19 cellular contexts compared by ENCODE assay signal in the genomic region with DNA sequence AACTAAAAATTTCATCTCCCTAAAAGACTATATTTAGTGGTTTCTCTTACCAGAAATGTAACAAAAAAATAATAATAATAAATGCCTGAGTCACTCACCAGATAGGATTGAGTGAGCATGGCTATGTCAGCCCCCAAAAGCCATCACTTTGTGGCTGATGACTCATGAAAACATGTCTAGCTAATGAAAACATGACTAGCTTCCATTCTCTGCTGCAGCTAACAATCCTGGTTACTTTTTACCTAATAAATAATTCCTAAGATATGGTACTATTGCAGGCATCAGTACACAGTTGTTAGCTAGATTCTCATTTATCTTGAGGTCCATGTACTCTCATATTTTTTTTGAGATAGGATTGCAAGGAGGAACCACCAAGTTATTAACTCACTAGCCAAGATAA.
DNase-seq lines count a peak whose midpoint lies in the region; ATAC-seq and TF ChIP-seq lines count a peak whose summit lies in the region.
"Had no signal": no experiment of that assay in that cellular context is flagged by ENCODE, and none has a peak within 500 bp of the region (broad histone marks: within the 10 kb centered on the region; RNA-seq: fewer than 3 reads in every experiment).

No MANE protein-coding gene starts in this region.

- CTCF ChIA-PET in PC-3 (lab: Charles Lee), result no interaction called here

- H3K27ac ChIP-seq in PC-3 (ENCODE audit: low read length), result no peak overlapping the region
- H3K27ac ChIP-seq: KMS-11, ovary had no signal

- intact Hi-C loops in PC-3 (cut with micrococcal nuclease), result no loop called here

- H4K20me1 ChIP-seq in PC-3 (ENCODE audit: low read length), result no peaks in the 10 kb centered on the region

- DNase-seq in M059J (ENCODE audit: low read depth), result peak; percentile 59
- DNase-seq in amniotic epithelial cell (ENCODE audit: low read depth), result peak; percentile 85
- peak; percentile 47 for DNase-seq in fibroblast of villous mesenchyme (ENCODE audit: low read depth)
- peak; percentile 32 for DNase-seq in stromal cell of bone marrow (ENCODE audit: low read depth)
- no peak for DNase-seq in cortex of kidney (lab: John Stamatoyannopoulos, UW)
- no peak for DNase-seq in T-helper 1 cell
- no peak for DNase-seq in PC-3
- DNase-seq: activated CD4-positive, alpha-beta T cell treated with anti-CD3 and anti-CD28 coated beads, Interleukin-2, amount 50 U/mL, for 4 hours; activated naive CD4-positive, alpha-beta T cell treated with anti-CD3 and anti-CD28 coated beads, Interleukin-2, amount 50 U/mL, for 16 hours; activated T-cell treated with anti-CD3 and anti-CD28 coated beads for 4 hours; AML-193; COR-L47; dermis blood vessel endothelial cell; immature natural killer cell; naive thymus-derived CD4-positive, alpha-beta T cell; NCI-H748 treated with DMSO at 0.1 percent for 48 hours; ovary had no signal

- H3K79me2 ChIP-seq in PC-3 (ENCODE audit: low read length), result no peaks in the 10 kb centered on the region

- ATAC-seq in PC-3, result no peak
- ATAC-seq: naive thymus-derived CD4-positive, alpha-beta T cell; Panc1 had no signal

- no peak overlapping the region for H2AFZ ChIP-seq in PC-3 (ENCODE audit: low read length)

- POLR2A ChIA-PET in PC-3 (lab: Charles Lee; ENCODE audit: unreplicated experiment), result no interaction called here

- no peak overlapping the region for H3K4me3 ChIP-seq in fibroblast of villous mesenchyme (ENCODE audit: low read depth, low read length)
- H3K4me3 ChIP-seq in PC-3 (ENCODE audit: low read length), result no peak overlapping the region
- H3K4me3 ChIP-seq: ovary had no signal

- no peaks in the 10 kb centered on the region for H3F3A ChIP-seq in PC-3 (ENCODE audit: low read length, unreplicated experiment)

- no peaks in the 10 kb centered on the region for H3K4me1 ChIP-seq in PC-3 (ENCODE audit: insufficient read depth, low read length)

- H3K9me2 ChIP-seq in PC-3 (replicated peaks; ENCODE audit: low read length), result no peaks in the 10 kb centered on the region

- no peak overlapping the region for H3K9ac ChIP-seq in PC-3 (ENCODE audit: low read length)
- H3K9ac ChIP-seq: KMS-11 had no signal

- BruUV-seq in PC-3 (replicated peaks; lab: Mats Ljungman, UMichigan), result no TSS peak

- no peak overlapping the region for H3K4me2 ChIP-seq in PC-3 (ENCODE audit: low read length)
- H3K4me2 ChIP-seq: KMS-11 had no signal

- H3K9me3 ChIP-seq in PC-3 (ENCODE audit: low read length), result no peaks in the 10 kb centered on the region
- H3K9me3 ChIP-seq: ovary had no signal

- TF ChIP-seq CTCF in fibroblast of villous mesenchyme (IDR thresholded peaks at IDR 0.05; ENCODE audit: insufficient read depth, low read depth, low read length) (no peak), PC-3 (conservative IDR thresholded peaks at IDR 0.05; ENCODE audit: low read depth, low read length) (no peak)

- H3K27me3 ChIP-seq in PC-3 (ENCODE audit: low read length), result no peaks in the 10 kb centered on the region
- H3K27me3 ChIP-seq: ovary had no signal

- H3K36me3 ChIP-seq in PC-3 (ENCODE audit: low read depth, low read length), result no peaks in the 10 kb centered on the region
- H3K36me3 ChIP-seq: ovary had no signal

Comparison
In these comparisons a context has a peak if more than half of its experiments do, and no peak if none do; other contexts are left out.
1. DNase-seq: peak in M059J (single experiment), amniotic epithelial cell (single experiment), fibroblast of villous mesenchyme (single experiment) and stromal cell of bone marrow (single experiment); none in cortex of kidney (single experiment), T-helper 1 cell (0 of 5) and PC-3 (single experiment).